ENCODE assay signal across 20 cellular contexts in genomic region chr7:121448429-121448828, GRCh38.
"Had no signal": no experiment of that assay in that cellular context is flagged by ENCODE, and none has a peak within 500 bp of the region (broad histone marks: within the 10 kb centered on the region; RNA-seq: fewer than 3 reads in every experiment).

No MANE protein-coding gene starts in this region.

- H3K27ac ChIP-seq: epithelial cell of prostate, neutrophil, pancreas, WERI-Rb-1 had no signal

- DNase-seq: activated CD4-positive, CD25-positive, alpha-beta regulatory T cell treated with anti-CD3 and anti-CD28 coated beads, Interleukin-2, amount 50 U/mL, for 72 hours; activated CD8-positive, alpha-beta memory T cell treated with anti-CD3 and anti-CD28 coated beads, Interleukin-2, amount 50 U/mL, for 4 hours; activated T-cell treated with anti-CD3 and anti-CD28 coated beads, Interleukin-2, amount 50 U/mL, for 24 hours; adrenal gland; kidney; left lung; pancreas; right cardiac atrium; stimulated activated CD4-positive, alpha-beta T cell treated with anti-CD3 and anti-CD28 coated beads, Interleukin-2, amount 100 ng/mL, for 24 hours; T-cell; upper lobe of right lung; WERI-Rb-1 had no signal

- H3K9me3 ChIP-seq: adrenal gland, ascending aorta, breast epithelium, left lung, neutrophil, pancreas, upper lobe of right lung had no signal

- H3K4me3 ChIP-seq: adrenal gland, ascending aorta, breast epithelium, left lung, pancreas, upper lobe of right lung had no signal

- ATAC-seq: activated naive CD4-positive, alpha-beta T cell treated with anti-CD3 and anti-CD28 coated beads, Interleukin-2, amount 50 U/mL, for 72 hours; activated T-helper 17 cell treated with anti-CD3 and anti-CD28 coated beads, Interleukin-2, amount 50 U/mL, for 72 hours; natural killer cell treated with Interleukin-12 subunit alpha and Interleukin-12 subunit beta and Interleukin-15 and Interleukin-18, amount 100 ng/mL, for 72 hours; stimulated activated effector memory CD8-positive, alpha-beta T cell treated with anti-CD3 and anti-CD28 coated beads, Interleukin-12 subunit alpha, Interleukin-12 subunit beta, amount 100 ng/mL, for 72 hours; T-cell; upper lobe of right lung had no signal

- H3K36me3 ChIP-seq: adrenal gland, ascending aorta, breast epithelium, left lung, neutrophil, pancreas, upper lobe of right lung, WERI-Rb-1 had no signal

- H3K4me1 ChIP-seq: ascending aorta, breast epithelium, pancreas had no signal

- H3K27me3 ChIP-seq: adrenal gland, ascending aorta, breast epithelium, left lung, neutrophil, pancreas, upper lobe of right lung had no signal
